Comparison of ENCODE assay signal across 21 cellular contexts in the genomic region with DNA sequence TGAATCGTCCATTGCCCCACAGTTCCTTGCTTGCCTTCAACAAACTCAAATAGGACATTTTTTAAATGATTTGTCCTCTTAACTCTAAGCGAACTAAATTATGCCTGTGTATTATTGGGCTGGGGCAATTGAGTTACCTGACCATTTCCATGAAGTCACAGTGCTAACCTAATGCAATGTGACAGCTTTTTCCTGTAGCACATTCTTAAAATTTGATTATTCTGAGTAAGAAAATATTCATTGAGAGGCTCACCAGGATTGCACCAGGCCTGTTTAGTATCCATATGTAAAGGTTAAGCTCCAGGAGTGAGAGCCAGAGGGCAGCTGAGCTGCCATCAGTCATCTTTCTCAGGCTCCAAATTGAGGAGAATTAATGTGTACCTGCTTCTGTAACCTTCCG.
DNase-seq lines count a peak whose midpoint lies in the region; ATAC-seq and TF ChIP-seq lines count a peak whose summit lies in the region.
"Had no signal": no experiment of that assay in that cellular context is flagged by ENCODE, and none has a peak within 500 bp of the region (broad histone marks: within the 10 kb centered on the region; RNA-seq: fewer than 3 reads in every experiment).

No MANE protein-coding gene starts in this region.

- no peaks in the 10 kb centered on the region for H3K4me1 ChIP-seq in SK-N-SH (ENCODE audit: control insufficient read depth in 1 of 2, insufficient read depth in 2 of 2, low read depth in 1 of 2, low read length in 1 of 2)
- H3K4me1 ChIP-seq: A549; BLaER1 treated with 17β-estradiol and CSF1 and Interleukin-3, amounts not matched to agents 10 nM and 100 nM; Caco-2 had no signal

- no peak overlapping the region for H3K27ac Mint-ChIP-seq in activated naive CD4-positive, alpha-beta T cell treated with anti-CD3 and anti-CD28 coated beads, Interleukin-2, amount 10 ng/mL, durations not matched to agents 7 days and 5 days
- H3K27ac Mint-ChIP-seq: B cell; CD4-positive, alpha-beta T cell; CD8-positive, alpha-beta T cell had no signal

- H3K4me2 ChIP-seq in SK-N-SH = no peak overlapping the region
- H3K4me2 ChIP-seq: A549; BLaER1 treated with 17β-estradiol and CSF1 and Interleukin-3, amounts not matched to agents 10 nM and 100 nM had no signal

- no peaks in the 10 kb centered on the region for H3K36me3 Mint-ChIP-seq in activated naive CD4-positive, alpha-beta T cell treated with anti-CD3 and anti-CD28 coated beads, Interleukin-2, amount 10 ng/mL, durations not matched to agents 7 days and 5 days
- H3K36me3 Mint-ChIP-seq: CD8-positive, alpha-beta T cell had no signal

- CTCF ChIA-PET in SK-N-SH (lab: Yijun Ruan, JAX) = interaction anchor here (1.1 kb wide), 1 partner anchor 17 kb away, joined by 3 read pairs; no protein-coding TSS in a partner anchor
- CTCF ChIA-PET in activated naive CD4-positive, alpha-beta T cell treated with anti-CD3 and anti-CD28 coated beads, Interleukin-2, amount 10 ng/mL, durations not matched to agents 7 days and 5 days (lab: Charles Lee) = no interaction called here

- no peaks in the 10 kb centered on the region for H3K27me3 Mint-ChIP-seq in activated naive CD4-positive, alpha-beta T cell treated with anti-CD3 and anti-CD28 coated beads, Interleukin-2, amount 10 ng/mL, durations not matched to agents 7 days and 5 days
- H3K27me3 Mint-ChIP-seq: B cell; CD4-positive, alpha-beta T cell had no signal

- H3K79me2 ChIP-seq in SK-N-SH (ENCODE audit: insufficient read depth) = no peaks in the 10 kb centered on the region

- H3K9me3 ChIP-seq in SK-N-SH = no peaks in the 10 kb centered on the region
- H3K9me3 ChIP-seq: A549, Caco-2 had no signal

- H3K9me3 Mint-ChIP-seq in activated naive CD4-positive, alpha-beta T cell treated with anti-CD3 and anti-CD28 coated beads, Interleukin-2, amount 10 ng/mL, durations not matched to agents 7 days and 5 days = no peaks in the 10 kb centered on the region
- H3K9me3 Mint-ChIP-seq: CD4-positive, alpha-beta T cell; CD8-positive, alpha-beta T cell had no signal

- no peak for TF ChIP-seq EP300 in SK-N-SH (IDR thresholded peaks at IDR 0.05; ENCODE audit: borderline replicate concordance in 1 of 2, low read depth in 1 of 2, low read length in 1 of 2)

- H3K9me2 ChIP-seq in SK-N-SH = no peaks in the 10 kb centered on the region

- POLR2A ChIA-PET in SK-N-SH (lab: Yijun Ruan, JAX) = no interaction called here

- no peaks in the 10 kb centered on the region for H3K36me3 ChIP-seq in SK-N-SH (replicated peaks in 1 of 2; ENCODE audit: control insufficient read depth in 1 of 2, insufficient read depth in 2 of 2, low read length in 1 of 2)

- H3K4me3 Mint-ChIP-seq in activated naive CD4-positive, alpha-beta T cell treated with anti-CD3 and anti-CD28 coated beads, Interleukin-2, amount 10 ng/mL, durations not matched to agents 7 days and 5 days = no peak overlapping the region
- H3K4me3 Mint-ChIP-seq: B cell; CD4-positive, alpha-beta T cell; CD8-positive, alpha-beta T cell had no signal

- H3K9ac ChIP-seq in SK-N-SH = no peak overlapping the region
- H3K9ac ChIP-seq: BLaER1 treated with 17β-estradiol and CSF1 and Interleukin-3, amounts not matched to agents 10 nM and 100 nM had no signal

- ATAC-seq in SK-N-SH treated with all-trans-retinoic acid at 6 μM for 48 hours = no peak
- ATAC-seq: A549; CD8-positive, alpha-beta T cell; GM12878 had no signal

- no peak overlapping the region for H3K4me3 ChIP-seq in SK-N-SH (ENCODE audit: low read depth in 2 of 2, low read length in 1 of 2)
- H3K4me3 ChIP-seq: A549; BLaER1 treated with 17β-estradiol and CSF1 and Interleukin-3, amounts not matched to agents 10 nM and 100 nM; GM12878 had no signal

- WGBS in SK-N-SH (ENCODE audit: low lambda C conversion rate) = 15% methylated on average over 3 of the region's 3 CpGs

- no peak overlapping the region for H3K27ac ChIP-seq in SK-N-SH (ENCODE audit: low read depth in 2 of 2, low read length in 1 of 2)
- H3K27ac ChIP-seq: 22Rv1; A549; BLaER1 treated with 17β-estradiol and CSF1 and Interleukin-3, amounts not matched to agents 10 nM and 100 nM; C4-2B had no signal

- no peaks in the 10 kb centered on the region for H3F3A ChIP-seq in SK-N-SH (replicated peaks; ENCODE audit: insufficient read depth)

- H3K4me1 Mint-ChIP-seq in activated naive CD4-positive, alpha-beta T cell treated with anti-CD3 and anti-CD28 coated beads, Interleukin-2, amount 10 ng/mL, durations not matched to agents 7 days and 5 days = no peaks in the 10 kb centered on the region
- H3K4me1 Mint-ChIP-seq: B cell had no signal

- TF ChIP-seq RAD21 in SK-N-SH (IDR thresholded peaks at IDR 0.05; ENCODE audit: low read length) = no peak

- no peaks in the 10 kb centered on the region for H4K20me1 ChIP-seq in SK-N-SH (ENCODE audit: insufficient read depth)
- H4K20me1 ChIP-seq: BLaER1 treated with 17β-estradiol and CSF1 and Interleukin-3, amounts not matched to agents 10 nM and 100 nM had no signal

- DNase-seq in SK-N-SH = no peak
- peak; percentile 94 for DNase-seq in SK-N-DZ (ENCODE audit: low spot score)
- DNase-seq in cerebellum (ENCODE audit: low spot score) = peak; percentile 21
- peak; percentile 4 for DNase-seq in retina
- no peak for DNase-seq in NCI-H2227 (lab: John Stamatoyannopoulos, UW; ENCODE audit: unreplicated experiment)
- no peak for DNase-seq in NCI-H2227 treated with DMSO at 0.1 percent for 48 hours (lab: John Stamatoyannopoulos, UW)
- no peak for DNase-seq in activated naive CD4-positive, alpha-beta T cell treated with anti-CD3 and anti-CD28 coated beads, Interleukin-2, amount 10 ng/mL, durations not matched to agents 7 days and 5 days
- DNase-seq: AML-193; Caco-2; Calu3; CD4-positive, alpha-beta T cell; CD8-positive, alpha-beta T cell; DMS79 treated with DMSO at 0.1 percent for 48 hours; GDM1 had no signal

- no peak overlapping the region for H2AFZ ChIP-seq in SK-N-SH (ENCODE audit: low read depth)

- no peak for TF ChIP-seq CTCF in SK-N-SH (IDR thresholded peaks at IDR 0.05)

- no peaks in the 10 kb centered on the region for H3K27me3 ChIP-seq in SK-N-SH (ENCODE audit: insufficient read depth)
- H3K27me3 ChIP-seq: BLaER1 treated with 17β-estradiol and CSF1 and Interleukin-3, amounts not matched to agents 10 nM and 100 nM had no signal

TF ChIP-seq in SK-N-SH treated with all-trans-retinoic acid at 6 μM for 48 hours, 23 proteins besides CTCF, POLR2A, EP300 and RAD21:
- TF ChIP-seq ISL1 (CRISPR knock-in tag; IDR thresholded peaks at IDR 0.05) (peak; percentile 25; the same call in 1 of the 2 replicates), ZFP30 (CRISPR knock-in tag; IDR thresholded peaks at IDR 0.05) (no peak)
TF ChIP-seq in SK-N-SH treated with all-trans-retinoic acid at 6 μM for 48 hours: peak in this region for 1.

TF ChIP-seq in SK-N-SH, 30 proteins besides CTCF, POLR2A, EP300 and RAD21:
- no peak for TF ChIP-seq FOXM1 (IDR thresholded peaks at IDR 0.05; ENCODE audit: low read depth)
- TF ChIP-seq FOXJ3 (CRISPR knock-in tag; IDR thresholded peaks at IDR 0.05) = no peak
- TF ChIP-seq, protein P1, sequence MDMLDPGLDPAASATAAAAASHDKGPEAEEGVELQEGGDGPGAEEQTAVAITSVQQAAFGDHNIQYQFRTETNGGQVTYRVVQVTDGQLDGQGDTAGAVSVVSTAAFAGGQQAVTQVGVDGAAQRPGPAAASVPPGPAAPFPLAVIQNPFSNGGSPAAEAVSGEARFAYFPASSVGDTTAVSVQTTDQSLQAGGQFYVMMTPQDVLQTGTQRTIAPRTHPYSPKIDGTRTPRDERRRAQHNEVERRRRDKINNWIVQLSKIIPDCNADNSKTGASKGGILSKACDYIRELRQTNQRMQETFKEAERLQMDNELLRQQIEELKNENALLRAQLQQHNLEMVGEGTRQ (IDR thresholded peaks at IDR 0.05; ENCODE audit: borderline replicate concordance, low read depth, low read length) = no peak
- TF ChIP-seq TAF1 (IDR thresholded peaks at IDR 0.05; ENCODE audit: borderline replicate concordance, low read depth, low read length) = no peak
- TF ChIP-seq JUND (IDR thresholded peaks at IDR 0.05) = no peak
- TF ChIP-seq NRF1 (IDR thresholded peaks at IDR 0.05; ENCODE audit: low read depth, low read length) = no peak
- TF ChIP-seq CHD2 (IDR thresholded peaks at IDR 0.05; ENCODE audit: low read length, partially characterized antibody) = no peak
- TF ChIP-seq, protein P2, sequence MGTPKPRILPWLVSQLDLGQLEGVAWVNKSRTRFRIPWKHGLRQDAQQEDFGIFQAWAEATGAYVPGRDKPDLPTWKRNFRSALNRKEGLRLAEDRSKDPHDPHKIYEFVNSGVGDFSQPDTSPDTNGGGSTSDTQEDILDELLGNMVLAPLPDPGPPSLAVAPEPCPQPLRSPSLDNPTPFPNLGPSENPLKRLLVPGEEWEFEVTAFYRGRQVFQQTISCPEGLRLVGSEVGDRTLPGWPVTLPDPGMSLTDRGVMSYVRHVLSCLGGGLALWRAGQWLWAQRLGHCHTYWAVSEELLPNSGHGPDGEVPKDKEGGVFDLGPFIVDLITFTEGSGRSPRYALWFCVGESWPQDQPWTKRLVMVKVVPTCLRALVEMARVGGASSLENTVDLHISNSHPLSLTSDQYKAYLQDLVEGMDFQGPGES (IDR thresholded peaks at IDR 0.05; ENCODE audit: low read depth, low read length) = no peak
- no peak for TF ChIP-seq RFX5 (IDR thresholded peaks at IDR 0.05; ENCODE audit: low read length)

Comparison
In these comparisons a context has a peak if more than half of its experiments do, and no peak if none do; other contexts are left out.
1. DNase-seq: peak in SK-N-DZ (single experiment), cerebellum (single experiment) and retina (single experiment); none in SK-N-SH (single experiment), NCI-H2227 (single experiment), NCI-H2227 treated with DMSO at 0.1 percent for 48 hours (single experiment) and activated naive CD4-positive, alpha-beta T cell treated with anti-CD3 and anti-CD28 coated beads, Interleukin-2, amount 10 ng/mL, durations not matched to agents 7 days and 5 days (single experiment).